9 cellular contexts compared by ENCODE assay signal in the genomic region with DNA sequence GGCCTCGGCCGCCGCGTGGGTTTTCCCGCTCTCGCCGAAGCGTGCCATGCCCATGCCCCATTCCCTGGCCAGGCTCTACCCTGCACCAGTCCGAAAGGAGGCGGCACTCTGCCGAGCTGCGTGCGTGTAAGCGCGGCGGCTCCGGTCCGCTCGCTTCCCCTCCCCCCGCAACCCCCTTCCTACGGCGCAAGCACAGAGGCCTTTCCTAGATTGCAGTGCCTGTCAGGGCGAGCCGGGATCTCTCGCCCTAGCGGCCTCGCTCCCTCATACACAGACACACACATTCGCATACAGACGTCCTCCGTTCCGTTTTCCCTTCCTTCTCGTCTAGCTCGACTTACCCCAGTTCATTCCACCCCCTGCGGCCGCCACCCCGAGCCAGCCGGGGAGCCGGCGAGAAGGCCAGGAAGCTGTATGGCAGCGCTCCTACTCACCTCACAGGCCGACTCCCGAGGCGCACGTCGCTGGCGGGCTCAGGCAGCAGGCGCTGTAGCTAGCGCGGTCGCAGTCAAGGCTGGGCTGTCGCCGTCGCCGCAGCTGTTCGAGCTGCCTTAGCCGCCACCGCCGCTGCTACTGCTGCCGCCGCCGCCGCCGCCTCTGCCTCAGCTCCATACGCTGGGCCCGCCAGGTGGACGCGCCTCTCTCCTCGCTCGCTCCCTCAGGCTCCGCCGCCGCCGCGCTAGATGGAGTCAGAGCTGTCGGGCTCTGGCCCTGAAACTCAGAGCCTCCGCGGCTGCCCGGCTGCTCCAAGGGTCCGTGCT. TPM values are rescaled to one million over a fixed set of nuclear protein-coding genes. Genes with fewer than 3 reads are reported as not detected.
DNase-seq lines count a peak whose midpoint lies in the region; ATAC-seq and TF ChIP-seq lines count a peak whose summit lies in the region.
"Had no signal": no experiment of that assay in that cellular context is flagged by ENCODE, and none has a peak within 500 bp of the region (broad histone marks: within the 10 kb centered on the region; RNA-seq: fewer than 3 reads in every experiment).

No MANE protein-coding gene starts in this region.

- H3K4me3 Mint-ChIP-seq in activated T-cell treated with anti-CD3 and anti-CD28 coated beads, Interleukin-2, amount 50 U/mL, for 72 hours, result peak overlapping the region; percentile 89 to 96
- H3K4me3 Mint-ChIP-seq in osteocyte (ENCODE audit: unreplicated experiment), result peak overlapping the region; percentile 75

- TF ChIP-seq CTCF in osteocyte (IDR thresholded peaks at IDR 0.05), result no peak

- DNase-seq in NCI-H1436 (lab: John Stamatoyannopoulos, UW) (peak; percentile 41), NCI-H1436 treated with DMSO at 0.1 percent for 48 hours (lab: John Stamatoyannopoulos, UW) (no peak), NCI-H2196 treated with DMSO at 0.1 percent for 48 hours (lab: John Stamatoyannopoulos, UW; ENCODE audit: unreplicated experiment) (peak; percentile 21), glomerular visceral epithelial cell (ENCODE audit: extremely low spot score) (peak; percentile 16), osteocyte (ENCODE audit: extremely low spot score, unreplicated experiment) (peak; percentile 84), HuH-7 (ENCODE audit: low spot score) (no peak)
- DNase-seq in activated T-cell treated with anti-CD3 and anti-CD28 coated beads, Interleukin-2, amount 50 U/mL, for 72 hours, result peak; percentile 43 to 45

- H3K4me1 Mint-ChIP-seq in activated T-cell treated with anti-CD3 and anti-CD28 coated beads, Interleukin-2, amount 50 U/mL, for 72 hours (ENCODE audit: low read depth), result peaks cover 5% of the 10 kb centered on the region
- peaks cover 8% of the 10 kb centered on the region for H3K4me1 Mint-ChIP-seq in osteocyte (ENCODE audit: unreplicated experiment)

- H3K9me3 Mint-ChIP-seq in activated T-cell treated with anti-CD3 and anti-CD28 coated beads, Interleukin-2, amount 50 U/mL, for 72 hours, result no peaks in the 10 kb centered on the region
- H3K9me3 Mint-ChIP-seq in osteocyte (ENCODE audit: unreplicated experiment), result peaks cover 11% of the 10 kb centered on the region

- ATAC-seq in HG02852 (IDR thresholded peaks at IDR 0.05; ENCODE audit: unreplicated experiment), result peak; percentile 50
- ATAC-seq in activated T-cell treated with anti-CD3 and anti-CD28 coated beads, Interleukin-2, amount 50 U/mL, for 72 hours (replicated peaks in 1 of 2), result peak; percentile 76 to 78

- H3K36me3 Mint-ChIP-seq in activated T-cell treated with anti-CD3 and anti-CD28 coated beads, Interleukin-2, amount 50 U/mL, for 72 hours (ENCODE audit: insufficient read depth in 2 of 2), result peaks cover 0 to 2% of the 10 kb centered on the region in 2 donors
- no peaks in the 10 kb centered on the region for H3K36me3 Mint-ChIP-seq in osteocyte (ENCODE audit: unreplicated experiment)

- H3K27me3 Mint-ChIP-seq in activated T-cell treated with anti-CD3 and anti-CD28 coated beads, Interleukin-2, amount 50 U/mL, for 72 hours (ENCODE audit: low read depth), result peaks cover 67% of the 10 kb centered on the region
- peaks cover 14% of the 10 kb centered on the region for H3K27me3 Mint-ChIP-seq in osteocyte (ENCODE audit: unreplicated experiment)

- peak overlapping the region; percentile 86 for H3K27ac Mint-ChIP-seq in activated T-cell treated with anti-CD3 and anti-CD28 coated beads, Interleukin-2, amount 50 U/mL, for 72 hours
- H3K27ac Mint-ChIP-seq in osteocyte (ENCODE audit: unreplicated experiment), result no peak overlapping the region

RNA-seq across cellular contexts. Expression of gene NEXMIF, which starts 0.6 kb away (rescaled TPM):
- total RNA-seq in activated T-cell treated with anti-CD3 and anti-CD28 coated beads, Interleukin-2, amount 50 U/mL, for 72 hours, result under 1 TPM; 0.24 to 0.65 TPM
- not detected in 2 replicates for total RNA-seq in osteocyte
- total RNA-seq: glomerular endothelial cell had no signal

Comparison
In these comparisons a context has a peak if more than half of its experiments do, and no peak if none do; other contexts are left out.
1. DNase-seq: peak in NCI-H1436 (single experiment), NCI-H2196 treated with DMSO at 0.1 percent for 48 hours (single experiment), activated T-cell treated with anti-CD3 and anti-CD28 coated beads, Interleukin-2, amount 50 U/mL, for 72 hours (2 of 2), glomerular visceral epithelial cell (single experiment) and osteocyte (single experiment); none in NCI-H1436 treated with DMSO at 0.1 percent for 48 hours (single experiment) and HuH-7 (single experiment).